Comparison of ENCODE assay signal across 24 cellular contexts in genomic region chr7:30735631-30736030, GRCh38. TPM values are rescaled to one million over a fixed set of nuclear protein-coding genes. Genes with fewer than 3 reads are reported as not detected.
DNase-seq lines count a peak whose midpoint lies in the region; ATAC-seq and TF ChIP-seq lines count a peak whose summit lies in the region.
"Had no signal": no experiment of that assay in that cellular context is flagged by ENCODE, and none has a peak within 500 bp of the region (broad histone marks: within the 10 kb centered on the region; RNA-seq: fewer than 3 reads in every experiment).

No MANE protein-coding gene starts in this region.

- H3K27ac ChIP-seq in WERI-Rb-1 (peak overlapping the region; percentile 66), upper lobe of right lung (no peak overlapping the region), lower lobe of right lung (no peak overlapping the region)
- H3K27ac ChIP-seq: A549; BLaER1 treated with 17β-estradiol and CSF1 and Interleukin-3, amounts not matched to agents 10 nM and 100 nM; GM23248 had no signal

- H3K4me1 ChIP-seq in upper lobe of right lung (no peaks in the 10 kb centered on the region), lower lobe of right lung (peaks cover 2% of the 10 kb centered on the region)
- H3K4me1 ChIP-seq: A549, BE2C had no signal

- no peak for ATAC-seq in upper lobe of right lung
- ATAC-seq in lower lobe of right lung: no peak
- ATAC-seq: A549, GM12878 had no signal

- intact Hi-C loops in upper lobe of right lung (cut with DNase I): no loop called here
- intact Hi-C loops in lower lobe of right lung (cut with DNase I): no loop called here

- no peaks in the 10 kb centered on the region for H3K27me3 ChIP-seq in WERI-Rb-1 (ENCODE audit: insufficient read depth, low read depth, severe bottlenecking)
- no peaks in the 10 kb centered on the region for H3K27me3 ChIP-seq in upper lobe of right lung
- H3K27me3 ChIP-seq in lower lobe of right lung (ENCODE audit: low read depth): no peaks in the 10 kb centered on the region
- H3K27me3 ChIP-seq: BE2C; BLaER1 treated with 17β-estradiol and CSF1 and Interleukin-3, amounts not matched to agents 10 nM and 100 nM had no signal

- H3K4me3 ChIP-seq in WERI-Rb-1 (ENCODE audit: low read depth, low read length) (no peak overlapping the region), upper lobe of right lung (no peak overlapping the region), lower lobe of right lung (no peak overlapping the region)
- H3K4me3 ChIP-seq: A549; BLaER1 treated with 17β-estradiol and CSF1 and Interleukin-3, amounts not matched to agents 10 nM and 100 nM; GM12878; GM23248 had no signal

- H3K36me3 ChIP-seq in WERI-Rb-1: no peaks in the 10 kb centered on the region
- no peaks in the 10 kb centered on the region for H3K36me3 ChIP-seq in upper lobe of right lung
- H3K36me3 ChIP-seq in lower lobe of right lung: no peaks in the 10 kb centered on the region
- H3K36me3 ChIP-seq: BE2C; BLaER1 treated with 17β-estradiol and CSF1 and Interleukin-3, amounts not matched to agents 10 nM and 100 nM had no signal

- DNase-seq in D341Med (ENCODE audit: low spot score) (peak; percentile 69), NCI-H524 treated with DMSO at 0.1 percent for 48 hours (lab: John Stamatoyannopoulos, UW) (peak; percentile 37), WERI-Rb-1 (peak; percentile 79), upper lobe of right lung (peak; percentile 18), kidney tubule cell (ENCODE audit: low spot score) (no peak), lower lobe of right lung (no peak)
- no peak for DNase-seq in activated T-cell treated with anti-CD3 and anti-CD28 coated beads, Interleukin-2, amount 50 U/mL, for 1 hour
- DNase-seq: 8988T; ACHN; AML-193; BE2C; Calu3; CD4-positive, alpha-beta memory T cell; COR-L47; DMS 273 treated with DMSO at 0.1 percent for 48 hours; DMS79; EL; GDM1; GM23248; H7; HCEC 1CT had no signal

- TF ChIP-seq CTCF in WERI-Rb-1 (IDR thresholded peaks at IDR 0.05; ENCODE audit: low read depth, low read length): no peak
- no peak for TF ChIP-seq CTCF in upper lobe of right lung (IDR thresholded peaks at IDR 0.05)
- no peak for TF ChIP-seq CTCF in lower lobe of right lung (IDR thresholded peaks at IDR 0.05)

- H3K9me3 ChIP-seq in WERI-Rb-1 (ENCODE audit: severe bottlenecking) (no peaks in the 10 kb centered on the region), upper lobe of right lung (no peaks in the 10 kb centered on the region), lower lobe of right lung (no peaks in the 10 kb centered on the region)
- H3K9me3 ChIP-seq: BE2C had no signal

RNA-seq across cellular contexts. Expression of gene INMT, which starts 16.3 kb away (rescaled TPM):
- 501 TPM for total RNA-seq in upper lobe of right lung
- 249 TPM for total RNA-seq in lower lobe of right lung
- total RNA-seq: Calu3, GM23248 had no signal

RNA-seq across cellular contexts. Expression of gene MINDY4, which starts 35.6 kb away (rescaled TPM):
- total RNA-seq in upper lobe of right lung (20.1 TPM), lower lobe of right lung (13.8 TPM)

RNA-seq across cellular contexts. Expression of gene CRHR2, which starts 53.4 kb away (rescaled TPM):
- total RNA-seq in upper lobe of right lung (not detected), lower lobe of right lung (not detected)
- total RNA-seq: Calu3; CD4-positive, alpha-beta memory T cell; GM12878; GM23248; H7 had no signal

Comparison
In these comparisons a context has a peak if more than half of its experiments do, and no peak if none do; other contexts are left out.
1. DNase-seq: peak in D341Med (single experiment), NCI-H524 treated with DMSO at 0.1 percent for 48 hours (single experiment), WERI-Rb-1 (single experiment) and upper lobe of right lung (single experiment); none in activated T-cell treated with anti-CD3 and anti-CD28 coated beads, Interleukin-2, amount 50 U/mL, for 1 hour (single experiment), kidney tubule cell (single experiment) and lower lobe of right lung (single experiment).